Comparison of ENCODE assay signal across 21 cellular contexts in genomic region chr17:61054430-61054829, GRCh38.
"Had no signal": no experiment of that assay in that cellular context is flagged by ENCODE, and none has a peak within 500 bp of the region (broad histone marks: within the 10 kb centered on the region; RNA-seq: fewer than 3 reads in every experiment).

No MANE protein-coding gene starts in this region.

- DNase-seq: activated CD4-positive, alpha-beta memory T cell treated with anti-CD3 and anti-CD28 coated beads, Interleukin-2, amount 10 ng/mL, durations not matched to agents 7 days and 5 days; activated CD4-positive, alpha-beta T cell treated with anti-CD3 and anti-CD28 coated beads, Interleukin-2, amount 10 ng/mL, durations not matched to agents 24 days and 14 days; activated effector memory CD4-positive, alpha-beta T cell treated with anti-CD3 and anti-CD28 coated beads, Interleukin-2, amount 50 U/mL, for 16 hours; activated naive CD4-positive, alpha-beta T cell treated with anti-CD3 and anti-CD28 coated beads, Interleukin-2, amount 10 ng/mL, durations not matched to agents 7 days and 5 days; activated naive CD8-positive, alpha-beta T cell treated with anti-CD3 and anti-CD28 coated beads, Interleukin-2, amount 50 U/mL, for 24 hours; activated T-cell treated with anti-CD3 and anti-CD28 coated beads, Interleukin-2, amount 50 U/mL, for 72 hours; anterior cingulate cortex; brain microvascular endothelial cell; central memory CD4-positive, alpha-beta T cell; dorsolateral prefrontal cortex; effector memory CD8-positive, alpha-beta T cell; lower lobe of right lung; naive thymus-derived CD4-positive, alpha-beta T cell; occipital lobe; small intestine; stimulated activated CD4-positive, alpha-beta T cell treated with anti-CD3 and anti-CD28 coated beads, Interleukin-2, amount 100 ng/mL, for 24 hours had no signal

- H3K27me3 ChIP-seq: brain microvascular endothelial cell, dorsolateral prefrontal cortex, gastroesophageal sphincter, heart left ventricle had no signal

- ATAC-seq: activated naive CD8-positive, alpha-beta T cell treated with anti-CD3 and anti-CD28 coated beads, Interleukin-2, amount 50 U/mL, for 24 hours; activated T-cell treated with anti-CD3 and anti-CD28 coated beads, Interleukin-2, amount 50 U/mL, for 72 hours; effector memory CD8-positive, alpha-beta T cell; esophagus mucosa; gastroesophageal sphincter; lower lobe of right lung; naive thymus-derived CD4-positive, alpha-beta T cell; sciatic nerve; stimulated activated effector memory CD8-positive, alpha-beta T cell treated with anti-CD3 and anti-CD28 coated beads, Interleukin-12 subunit alpha, Interleukin-12 subunit beta, amount 100 ng/mL, for 72 hours had no signal

- H3K36me3 ChIP-seq: brain microvascular endothelial cell, gastroesophageal sphincter, heart left ventricle, lower lobe of right lung had no signal

- H3K27ac ChIP-seq: brain microvascular endothelial cell, dorsolateral prefrontal cortex, gastroesophageal sphincter, heart left ventricle, lower lobe of right lung had no signal

- H3K9me3 ChIP-seq: gastroesophageal sphincter, heart left ventricle, lower lobe of right lung had no signal

- H3K4me3 ChIP-seq: dorsolateral prefrontal cortex, gastroesophageal sphincter, heart left ventricle, lower lobe of right lung had no signal
